In genomic region chr22:21937821-21938070, GRCh38 we compare ENCODE assay signal across 8 cellular contexts. TPM values are rescaled to one million over a fixed set of nuclear protein-coding genes. Genes with fewer than 3 reads are reported as not detected.
DNase-seq lines count a peak whose midpoint lies in the region; ATAC-seq and TF ChIP-seq lines count a peak whose summit lies in the region.

No MANE protein-coding gene starts in this region.

- H3K4me1 ChIP-seq in DND-41 (ENCODE audit: insufficient read depth, low read length), result peaks cover 24% of the 10 kb centered on the region

- no peaks in the 10 kb centered on the region for H3K27me3 Mint-ChIP-seq in progenitor cell of endocrine pancreas

- no peaks in the 10 kb centered on the region for H3K79me2 ChIP-seq in DND-41 (ENCODE audit: insufficient read depth, low read length)

- H3K4me1 Mint-ChIP-seq in progenitor cell of endocrine pancreas (ENCODE audit: low read depth), result peaks cover 4% of the 10 kb centered on the region

- peak overlapping the region; percentile 97 for H3K27ac Mint-ChIP-seq in progenitor cell of endocrine pancreas

- no peaks in the 10 kb centered on the region for H4K20me1 ChIP-seq in DND-41 (ENCODE audit: insufficient read depth, low read length)

- H3K9me3 ChIP-seq in DND-41 (ENCODE audit: insufficient read depth, low read length, severe bottlenecking), result no peaks in the 10 kb centered on the region

- peak overlapping the region; percentile 66 for H3K9ac ChIP-seq in DND-41 (ENCODE audit: low read depth, low read length)

- DNase-seq in DND-41 (no peak), SW480 (ENCODE audit: low spot score) (peak; percentile 18), fibroblast of the aortic adventitia (ENCODE audit: low read depth) (peak; percentile 97), progenitor cell of endocrine pancreas (ENCODE audit: low spot score, unreplicated experiment) (no peak), NCI-H82 (lab: John Stamatoyannopoulos, UW) (no peak), D341Med (ENCODE audit: low spot score) (no peak)
- no peak for DNase-seq in stimulated activated naive CD4-positive, alpha-beta T cell treated with Interleukin-2 at 50 U/mL for 16 hours (lab: John Stamatoyannopoulos, UW)

- peak overlapping the region; percentile 87 for H3K4me3 Mint-ChIP-seq in progenitor cell of endocrine pancreas (ENCODE audit: low read depth)

- H3K27me3 ChIP-seq in DND-41 (ENCODE audit: insufficient read depth, low read length, poor library complexity), result no peaks in the 10 kb centered on the region

- H3K27ac ChIP-seq in DND-41 (ENCODE audit: low read length), result peak overlapping the region; percentile 83

- H2AFZ ChIP-seq in DND-41 (ENCODE audit: low read depth, low read length), result peak overlapping the region; percentile 97

- peak overlapping the region; percentile 91 for H3K4me2 ChIP-seq in DND-41 (ENCODE audit: insufficient read depth, low read length)

- H3K36me3 ChIP-seq in DND-41 (ENCODE audit: insufficient read depth, low read length), result peaks cover 32% of the 10 kb centered on the region

- TF ChIP-seq CTCF in DND-41 (IDR thresholded peaks at IDR 0.05; ENCODE audit: borderline replicate concordance, extremely low read depth, low read length, poor library complexity, severe bottlenecking) (no peak), fibroblast of the aortic adventitia (IDR thresholded peaks at IDR 0.05; ENCODE audit: insufficient read depth, low read length) (no peak), progenitor cell of endocrine pancreas (IDR thresholded peaks at IDR 0.05; ENCODE audit: unreplicated experiment) (no peak)

- H3K36me3 Mint-ChIP-seq in progenitor cell of endocrine pancreas (ENCODE audit: insufficient read depth), result peaks cover 19% of the 10 kb centered on the region

- H3K4me3 ChIP-seq in DND-41 (ENCODE audit: low read depth in 1 of 2, low read length in 2 of 2) (peak overlapping the region in 1 of 2 experiments; percentile 68; a peak in 2 of 4 replicates), fibroblast of the aortic adventitia (ENCODE audit: low read depth, low read length) (peak overlapping the region; percentile 57)

- H3K9me3 Mint-ChIP-seq in progenitor cell of endocrine pancreas (ENCODE audit: low read depth), result no peaks in the 10 kb centered on the region

- ATAC-seq in DND-41 (ENCODE audit: insufficient read depth, low read depth), result no peak
- no peak for ATAC-seq in GM21367 (IDR thresholded peaks at IDR 0.05; ENCODE audit: unreplicated experiment)

RNA-seq across cellular contexts. Expression of gene PPM1F, which starts 14.9 kb away (rescaled TPM):
- total RNA-seq in fibroblast of the aortic adventitia (ENCODE audit: low replicate concordance), result 27.1 and 30.6 TPM in 2 replicates
- total RNA-seq in progenitor cell of endocrine pancreas, result 22.7 and 25.2 TPM in 2 replicates

RNA-seq across cellular contexts. Expression of gene TOP3B, which starts 44.8 kb away (rescaled TPM):
- total RNA-seq in fibroblast of the aortic adventitia (ENCODE audit: low replicate concordance) (20.9 and 31.2 TPM in 2 replicates), progenitor cell of endocrine pancreas (81.1 and 83.3 TPM in 2 replicates)

Comparison
In these comparisons a context has a peak if more than half of its experiments do, and no peak if none do; other contexts are left out.
1. DNase-seq: peak in SW480 (single experiment) and fibroblast of the aortic adventitia (single experiment); none in DND-41 (single experiment), progenitor cell of endocrine pancreas (single experiment), stimulated activated naive CD4-positive, alpha-beta T cell treated with Interleukin-2 at 50 U/mL for 16 hours (single experiment), NCI-H82 (single experiment) and D341Med (single experiment).